Comparison of ENCODE assay signal across 17 cellular contexts in the genomic region with DNA sequence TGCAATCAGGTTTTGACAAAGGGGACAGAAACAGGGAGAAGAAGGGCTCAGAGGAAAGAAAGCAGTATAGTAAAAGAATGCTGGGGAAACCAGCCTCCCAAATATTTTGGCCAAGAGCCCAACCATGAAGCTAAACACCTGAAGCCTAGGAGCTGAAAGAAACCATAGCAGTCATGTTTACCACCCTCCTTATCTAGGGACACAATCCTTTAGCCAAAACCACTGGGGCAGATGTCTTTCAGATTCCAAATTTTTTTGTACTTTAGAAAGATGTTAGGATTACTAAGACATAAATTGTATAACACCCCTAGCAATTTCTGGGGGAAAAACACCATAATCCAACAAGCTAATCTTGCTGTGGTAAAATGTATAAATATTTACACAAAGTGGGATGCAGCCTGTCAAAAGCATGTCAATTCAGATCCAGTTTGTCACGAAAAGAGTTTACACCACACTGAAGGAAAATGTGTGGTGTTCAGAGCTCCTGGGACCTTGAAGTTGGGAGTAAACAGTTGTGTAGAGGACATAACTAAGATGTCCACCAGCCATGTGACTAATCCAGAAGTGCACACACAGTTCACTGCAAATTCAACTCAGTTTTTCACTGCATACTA.
"Had no signal": no experiment of that assay in that cellular context is flagged by ENCODE, and none has a peak within 500 bp of the region (broad histone marks: within the 10 kb centered on the region; RNA-seq: fewer than 3 reads in every experiment).

No MANE protein-coding gene starts in this region.

- H3K9me3 ChIP-seq: right lobe of liver, testis had no signal

- H3K9me3 Mint-ChIP-seq: activated naive CD4-positive, alpha-beta T cell treated with anti-CD3 and anti-CD28 coated beads for 36 hours; activated T-helper 2 cell treated with anti-CD3 and anti-CD28 coated beads, Interferon-gamma antibody, Interleukin-2, Interleukin-4, amounts not matched to agents 10 μg/mL and 5 μg/mL and 100 μg/mL, durations not matched to agents 14 hours and 24 hours and 36 hours; mesothelial cell of epicardium; neural crest cell had no signal

- ATAC-seq: foreskin keratinocyte; stimulated activated naive CD8-positive, alpha-beta T cell treated with anti-CD3 and anti-CD28 coated beads, Interleukin-15, Interleukin-2, amounts not matched to agents 100 U/mL and 50 U/mL, for 24 hours had no signal

- H3K4me1 ChIP-seq: foreskin keratinocyte, testis had no signal

- FAIRE-seq: colon, urothelium cell line had no signal

- H3K27ac Mint-ChIP-seq: activated naive CD4-positive, alpha-beta T cell treated with anti-CD3 and anti-CD28 coated beads for 36 hours; activated T-helper 2 cell treated with anti-CD3 and anti-CD28 coated beads, Interferon-gamma antibody, Interleukin-2, Interleukin-4, amounts not matched to agents 10 μg/mL and 5 μg/mL and 100 μg/mL, durations not matched to agents 14 hours and 24 hours and 36 hours; mesothelial cell of epicardium had no signal

- DNase-seq: activated CD4-positive, alpha-beta T cell treated with anti-CD3 and anti-CD28 coated beads, Interleukin-2, amount 50 U/mL, for 4 hours; activated CD4-positive, CD25-positive, alpha-beta regulatory T cell treated with anti-CD3 and anti-CD28 coated beads, Interleukin-2, amount 50 U/mL, for 72 hours; activated naive CD4-positive, alpha-beta T cell treated with anti-CD3 and anti-CD28 coated beads for 36 hours; erythroblast; foreskin keratinocyte; stimulated activated CD4-positive, alpha-beta T cell treated with anti-CD3 and anti-CD28 coated beads, Interleukin-4, amount 100 ng/mL, for 4 hours; stimulated activated naive CD8-positive, alpha-beta T cell treated with anti-CD3 and anti-CD28 coated beads, Interleukin-15, Interleukin-2, amounts not matched to agents 100 U/mL and 50 U/mL, for 24 hours; T1000 had no signal

- H3K4me3 ChIP-seq: cardiac muscle cell, right lobe of liver, smooth muscle cell, testis had no signal

- H3K36me3 ChIP-seq: cardiac muscle cell, right lobe of liver had no signal

- H3K4me3 Mint-ChIP-seq: activated naive CD4-positive, alpha-beta T cell treated with anti-CD3 and anti-CD28 coated beads for 36 hours; mesothelial cell of epicardium; neural crest cell had no signal

- H3K27ac ChIP-seq: cardiac muscle cell, foreskin keratinocyte, right lobe of liver, testis had no signal

- H3K27me3 ChIP-seq: cardiac muscle cell, foreskin keratinocyte, right lobe of liver, testis had no signal
